Comparison of ENCODE assay signal across 29 cellular contexts in genomic region chr3:188111002-188111584, GRCh38. TPM values are rescaled to one million over a fixed set of nuclear protein-coding genes. Genes with fewer than 3 reads are reported as not detected.
DNase-seq lines count a peak whose midpoint lies in the region; ATAC-seq and TF ChIP-seq lines count a peak whose summit lies in the region.
"Had no signal": no experiment of that assay in that cellular context is flagged by ENCODE, and none has a peak within 500 bp of the region (broad histone marks: within the 10 kb centered on the region; RNA-seq: fewer than 3 reads in every experiment).

No MANE protein-coding gene starts in this region.

- H3K36me3 Mint-ChIP-seq in activated T-helper 2 cell treated with anti-CD3 and anti-CD28 coated beads, Interferon-gamma antibody, Interleukin-2, Interleukin-4, amounts not matched to agents 10 μg/mL and 5 μg/mL and 100 μg/mL, durations not matched to agents 14 hours and 24 hours and 36 hours (ENCODE audit: low read depth): no peaks in the 10 kb centered on the region
- H3K36me3 Mint-ChIP-seq in T-helper 17 cell (ENCODE audit: low read depth): no peaks in the 10 kb centered on the region
- H3K36me3 Mint-ChIP-seq: activated naive CD4-positive, alpha-beta T cell treated with anti-CD3 and anti-CD28 coated beads, Interleukin-2, amount 50 U/mL, for 24 hours; memory B cell had no signal

- H4K12ac ChIP-seq in trophoblast cell (ENCODE audit: low read depth, low read length): no peak overlapping the region

- H3K4me1 ChIP-seq in right atrium auricular region: peaks cover 0 to 13% of the 10 kb centered on the region in 2 donors
- H3K4me1 ChIP-seq in trophoblast cell (ENCODE audit: control insufficient read depth in 1 of 2, insufficient read depth in 2 of 2, low read length in 2 of 2): no peaks in the 10 kb centered on the region
- H3K4me1 ChIP-seq: parathyroid adenoma, Peyer's patch, right lobe of liver, SJCRH30, tibial artery had no signal

- H2BK120ac ChIP-seq in trophoblast cell (ENCODE audit: insufficient read depth, low read length, poor library complexity): no peak overlapping the region

- H3K27ac ChIP-seq in right atrium auricular region (peak overlapping the region; percentile 20 to 84), trophoblast cell (ENCODE audit: low read depth, low read length) (no peak overlapping the region)
- H3K27ac ChIP-seq: BLaER1 treated with 17β-estradiol and CSF1 and Interleukin-3, amounts not matched to agents 10 nM and 100 nM; epithelial cell of prostate; parathyroid adenoma; Peyer's patch; right lobe of liver; SJCRH30; tibial artery had no signal

- H4K91ac ChIP-seq in trophoblast cell (ENCODE audit: low read depth, low read length): no peak overlapping the region

- H3K14ac ChIP-seq in trophoblast cell (ENCODE audit: low read length): no peak overlapping the region

- no peak overlapping the region for H3K23ac ChIP-seq in trophoblast cell (ENCODE audit: low read length)

- no peak overlapping the region for H3K4me3 Mint-ChIP-seq in activated T-helper 2 cell treated with anti-CD3 and anti-CD28 coated beads, Interferon-gamma antibody, Interleukin-2, Interleukin-4, amounts not matched to agents 10 μg/mL and 5 μg/mL and 100 μg/mL, durations not matched to agents 14 hours and 24 hours and 36 hours (ENCODE audit: low read depth)
- no peak overlapping the region for H3K4me3 Mint-ChIP-seq in T-helper 17 cell
- H3K4me3 Mint-ChIP-seq: activated naive CD4-positive, alpha-beta T cell treated with anti-CD3 and anti-CD28 coated beads, Interleukin-2, amount 50 U/mL, for 24 hours; memory B cell; neural crest cell had no signal

- WGBS in trophoblast cell (ENCODE audit: extremely low coverage, insufficient coverage, insufficient read length): no CpG with 5 or more reads among the region's 2 CpGs

- no peak overlapping the region for H3K4ac ChIP-seq in trophoblast cell (ENCODE audit: low read depth, low read length)

- H2BK12ac ChIP-seq in trophoblast cell (ENCODE audit: low read length): no peak overlapping the region

- no peak overlapping the region for H3K4me2 ChIP-seq in trophoblast cell (ENCODE audit: low read length)
- H3K4me2 ChIP-seq: BLaER1 treated with 17β-estradiol and CSF1 and Interleukin-3, amounts not matched to agents 10 nM and 100 nM had no signal

- H3K9me3 Mint-ChIP-seq in activated T-helper 2 cell treated with anti-CD3 and anti-CD28 coated beads, Interferon-gamma antibody, Interleukin-2, Interleukin-4, amounts not matched to agents 10 μg/mL and 5 μg/mL and 100 μg/mL, durations not matched to agents 14 hours and 24 hours and 36 hours: no peaks in the 10 kb centered on the region
- H3K9me3 Mint-ChIP-seq: activated naive CD4-positive, alpha-beta T cell treated with anti-CD3 and anti-CD28 coated beads, Interleukin-2, amount 50 U/mL, for 24 hours; memory B cell had no signal

- no peak for TF ChIP-seq CTCF in epithelial cell of proximal tubule (conservative IDR thresholded peaks at IDR 0.05; ENCODE audit: low read depth, low read length)
- no peak for TF ChIP-seq CTCF in right atrium auricular region (IDR thresholded peaks at IDR 0.05)

- H3K4me1 Mint-ChIP-seq in activated T-helper 2 cell treated with anti-CD3 and anti-CD28 coated beads, Interferon-gamma antibody, Interleukin-2, Interleukin-4, amounts not matched to agents 10 μg/mL and 5 μg/mL and 100 μg/mL, durations not matched to agents 14 hours and 24 hours and 36 hours (ENCODE audit: low read depth): peaks cover 7% of the 10 kb centered on the region
- H3K4me1 Mint-ChIP-seq in T-helper 17 cell: peaks cover 5% of the 10 kb centered on the region

- no peak overlapping the region for H3K18ac ChIP-seq in trophoblast cell (ENCODE audit: low read length)

- H3K9me3 ChIP-seq in right atrium auricular region (no peaks in the 10 kb centered on the region), trophoblast cell (ENCODE audit: insufficient read depth, low read depth, low read length) (no peaks in the 10 kb centered on the region), T-helper 17 cell (ENCODE audit: control insufficient read depth, low read length, poor library complexity, severe bottlenecking) (no peaks in the 10 kb centered on the region)
- H3K9me3 ChIP-seq: Peyer's patch, right lobe of liver, SJCRH30, tibial artery had no signal

- H3K36me3 ChIP-seq in right atrium auricular region: no peaks in the 10 kb centered on the region
- H3K36me3 ChIP-seq in trophoblast cell (ENCODE audit: control insufficient read depth in 1 of 2, insufficient read depth in 2 of 2, low read length in 2 of 2): no peaks in the 10 kb centered on the region
- H3K36me3 ChIP-seq: BLaER1 treated with 17β-estradiol and CSF1 and Interleukin-3, amounts not matched to agents 10 nM and 100 nM; Peyer's patch; right lobe of liver; SJCRH30; tibial artery had no signal

- H2AFZ ChIP-seq in trophoblast cell (ENCODE audit: insufficient read depth, low read length, poor library complexity): no peak overlapping the region
- H2AFZ ChIP-seq: parathyroid adenoma had no signal

- H2BK5ac ChIP-seq in trophoblast cell (ENCODE audit: low read depth, low read length, poor library complexity): no peak overlapping the region

- peaks cover 8% of the 10 kb centered on the region for H3K27me3 Mint-ChIP-seq in activated T-helper 2 cell treated with anti-CD3 and anti-CD28 coated beads, Interferon-gamma antibody, Interleukin-2, Interleukin-4, amounts not matched to agents 10 μg/mL and 5 μg/mL and 100 μg/mL, durations not matched to agents 14 hours and 24 hours and 36 hours (ENCODE audit: low read depth)
- H3K27me3 Mint-ChIP-seq in T-helper 17 cell: peaks cover 7% of the 10 kb centered on the region
- H3K27me3 Mint-ChIP-seq: activated naive CD4-positive, alpha-beta T cell treated with anti-CD3 and anti-CD28 coated beads, Interleukin-2, amount 50 U/mL, for 24 hours had no signal

- no peak for ATAC-seq in T-helper 17 cell
- ATAC-seq: HCT116, left colon had no signal

- no peaks in the 10 kb centered on the region for H3K27me3 ChIP-seq in right atrium auricular region
- H3K27me3 ChIP-seq in trophoblast cell (ENCODE audit: insufficient read depth, low read length): no peaks in the 10 kb centered on the region
- H3K27me3 ChIP-seq: BLaER1 treated with 17β-estradiol and CSF1 and Interleukin-3, amounts not matched to agents 10 nM and 100 nM; Peyer's patch; right lobe of liver; SJCRH30; tibial artery had no signal

- no peak overlapping the region for H2AK5ac ChIP-seq in trophoblast cell (ENCODE audit: low read length)

- intact Hi-C loops in activated T-helper 2 cell treated with anti-CD3 and anti-CD28 coated beads, Interferon-gamma antibody, Interleukin-2, Interleukin-4, amounts not matched to agents 10 μg/mL and 5 μg/mL and 100 μg/mL, durations not matched to agents 14 hours and 24 hours and 36 hours (cut with micrococcal nuclease): no loop called here

- no peak overlapping the region for H3K4me3 ChIP-seq in epithelial cell of proximal tubule (ENCODE audit: low read depth, low read length)
- no peak overlapping the region for H3K4me3 ChIP-seq in right atrium auricular region
- H3K4me3 ChIP-seq in trophoblast cell (ENCODE audit: low read depth, low read length): no peak overlapping the region
- H3K4me3 ChIP-seq: BLaER1 treated with 17β-estradiol and CSF1 and Interleukin-3, amounts not matched to agents 10 nM and 100 nM; Peyer's patch; right lobe of liver; SJCRH30; tibial artery had no signal

- no peak overlapping the region for H3K27ac Mint-ChIP-seq in activated T-helper 2 cell treated with anti-CD3 and anti-CD28 coated beads, Interferon-gamma antibody, Interleukin-2, Interleukin-4, amounts not matched to agents 10 μg/mL and 5 μg/mL and 100 μg/mL, durations not matched to agents 14 hours and 24 hours and 36 hours
- no peak overlapping the region for H3K27ac Mint-ChIP-seq in T-helper 17 cell
- H3K27ac Mint-ChIP-seq: activated naive CD4-positive, alpha-beta T cell treated with anti-CD3 and anti-CD28 coated beads, Interleukin-2, amount 50 U/mL, for 24 hours; memory B cell had no signal

- H3K79me2 ChIP-seq in trophoblast cell (ENCODE audit: control insufficient read depth, insufficient read depth, low read length, poor library complexity): no peaks in the 10 kb centered on the region
- H3K79me2 ChIP-seq: parathyroid adenoma had no signal

- no peaks in the 10 kb centered on the region for H3K79me1 ChIP-seq in trophoblast cell (ENCODE audit: low read length)

- DNase-seq in GM03348 (ENCODE audit: low spot score): peak; percentile 10
- peak; percentile 40 for DNase-seq in epithelial cell of proximal tubule (ENCODE audit: low read depth)
- no peak for DNase-seq in right atrium auricular region (ENCODE audit: low spot score)
- peak; percentile 75 to 93 for DNase-seq in trophoblast cell
- no peak for DNase-seq in activated T-helper 2 cell treated with anti-CD3 and anti-CD28 coated beads, Interferon-gamma antibody, Interleukin-2, Interleukin-4, amounts not matched to agents 10 μg/mL and 5 μg/mL and 100 μg/mL, durations not matched to agents 14 hours and 24 hours and 36 hours (ENCODE audit: low spot score)
- no peak for DNase-seq in T-helper 17 cell
- DNase-seq in stimulated activated CD4-positive, alpha-beta T cell treated with anti-CD3 and anti-CD28 coated beads, Interleukin-1b, Interleukin-23, amount 100 ng/mL, for 48 hours: no peak
- DNase-seq: activated CD4-positive, alpha-beta T cell treated with anti-CD3 and anti-CD28 coated beads for 48 hours; effector CD8-positive, alpha-beta T cell; head of caudate nucleus; Kasumi-1; left colon; NCI-H1436; NCI-H2081 treated with DMSO at 0.1 percent for 48 hours; NCI-H2227 treated with DMSO at 0.1 percent for 48 hours; NCI-H69; Peyer's patch; right lobe of liver; SJCRH30; stimulated activated CD4-positive, alpha-beta T cell treated with anti-CD3 and anti-CD28 coated beads, Interleukin-4, amount 100 ng/mL, for 1 hour; SW 1271; tibial artery had no signal

- no peak overlapping the region for H4K8ac ChIP-seq in trophoblast cell (ENCODE audit: low read depth, low read length)

- no peak overlapping the region for H3K9ac ChIP-seq in trophoblast cell (ENCODE audit: low read length)
- H3K9ac ChIP-seq: BLaER1 treated with 17β-estradiol and CSF1 and Interleukin-3, amounts not matched to agents 10 nM and 100 nM; parathyroid adenoma had no signal

RNA-seq across cellular contexts. Expression of gene LPP, which starts 42.9 kb away (rescaled TPM):
- total RNA-seq in epithelial cell of proximal tubule: 53.6 and 93.9 TPM in 2 replicates
- total RNA-seq in right atrium auricular region: 100 to 1,000 TPM; 117 to 186 TPM
- 29.2 and 30.6 TPM in 2 replicates for polyA plus RNA-seq in trophoblast cell (2013)
- 54.5 and 59.0 TPM in 2 replicates for total RNA-seq in activated T-helper 2 cell treated with anti-CD3 and anti-CD28 coated beads, Interferon-gamma antibody, Interleukin-2, Interleukin-4, amounts not matched to agents 10 μg/mL and 5 μg/mL and 100 μg/mL, durations not matched to agents 14 hours and 24 hours and 36 hours
- 10 to 100 TPM; 81.0 to 94.2 TPM for total RNA-seq in T-helper 17 cell

Comparison
In these comparisons a context has a peak if more than half of its experiments do, and no peak if none do; other contexts are left out.
1. DNase-seq: peak in GM03348 (single experiment), epithelial cell of proximal tubule (single experiment) and trophoblast cell (2 of 2); none in right atrium auricular region (single experiment), activated T-helper 2 cell treated with anti-CD3 and anti-CD28 coated beads, Interferon-gamma antibody, Interleukin-2, Interleukin-4, amounts not matched to agents 10 μg/mL and 5 μg/mL and 100 μg/mL, durations not matched to agents 14 hours and 24 hours and 36 hours (single experiment), T-helper 17 cell (0 of 3) and stimulated activated CD4-positive, alpha-beta T cell treated with anti-CD3 and anti-CD28 coated beads, Interleukin-1b, Interleukin-23, amount 100 ng/mL, for 48 hours (single experiment).